23 cellular contexts compared by ENCODE assay signal in the genomic region with DNA sequence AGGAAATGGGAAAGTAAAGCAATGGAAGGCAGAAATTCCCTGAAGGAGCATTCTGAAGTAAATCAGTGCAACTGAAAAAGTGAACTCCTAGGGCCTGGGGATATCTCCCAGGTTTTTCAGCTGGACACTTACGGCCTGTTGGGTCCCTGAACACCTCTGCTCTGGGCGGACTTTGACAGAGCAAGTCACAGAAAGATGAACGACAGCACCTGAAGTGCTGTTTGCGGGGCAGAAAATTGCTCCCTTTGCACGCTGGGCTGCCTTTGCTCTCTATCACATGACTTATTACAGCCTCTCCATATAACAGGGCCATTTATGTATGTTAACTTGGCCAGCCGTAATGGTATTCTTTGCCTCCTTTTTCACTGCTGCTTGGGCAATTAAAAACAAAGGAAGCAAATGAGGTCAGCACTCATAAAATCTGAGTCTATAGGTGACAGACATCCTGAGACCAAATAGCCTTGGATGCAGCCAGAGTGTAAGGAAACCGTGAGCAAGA.
"Had no signal": no experiment of that assay in that cellular context is flagged by ENCODE, and none has a peak within 500 bp of the region (broad histone marks: within the 10 kb centered on the region; RNA-seq: fewer than 3 reads in every experiment).

No MANE protein-coding gene starts in this region.

- H3K4me1 Mint-ChIP-seq: activated T-helper 17 cell treated with anti-CD3 and anti-CD28 coated beads, Interleukin-2, amount 50 U/mL, for 72 hours; stimulated activated effector memory CD8-positive, alpha-beta T cell treated with anti-CD3 and anti-CD28 coated beads, Interleukin-12 subunit alpha, Interleukin-12 subunit beta, amount 100 ng/mL, for 72 hours; stimulated activated naive CD8-positive, alpha-beta T cell treated with anti-CD3 and anti-CD28 coated beads, Interleukin-15, amount 100 ng/mL, for 72 hours had no signal

- DNase-seq: activated CD4-positive, CD25-positive, alpha-beta regulatory T cell treated with anti-CD3 and anti-CD28 coated beads, Interleukin-2, amount 50 U/mL, for 72 hours; activated naive CD4-positive, alpha-beta T cell; activated T-cell treated with anti-CD3 and anti-CD28 coated beads, Interleukin-2, amount 50 U/mL, for 1 hour; adrenal gland; brain microvascular endothelial cell; caudate nucleus; dermis blood vessel endothelial cell; effector CD8-positive, alpha-beta T cell; glutamatergic neuron; hippocampal formation; posterior cingulate gyrus; small intestine; stimulated activated CD4-positive, alpha-beta T cell treated with anti-CD3 and anti-CD28 coated beads, Interleukin-2, amount 100 ng/mL, for 24 hours; stimulated activated naive CD8-positive, alpha-beta T cell treated with anti-CD3 and anti-CD28 coated beads, Interleukin-15, amount 100 ng/mL, for 72 hours; WERI-Rb-1 had no signal

- H3K27ac ChIP-seq: adrenal gland, ascending aorta, brain microvascular endothelial cell, suprapubic skin, tibial nerve, WERI-Rb-1 had no signal

- H3K9me3 Mint-ChIP-seq: activated T-helper 17 cell treated with anti-CD3 and anti-CD28 coated beads, Interleukin-2, amount 50 U/mL, for 72 hours; nephron; stimulated activated effector memory CD8-positive, alpha-beta T cell treated with anti-CD3 and anti-CD28 coated beads, Interleukin-12 subunit alpha, Interleukin-12 subunit beta, amount 100 ng/mL, for 72 hours; stimulated activated naive CD8-positive, alpha-beta T cell treated with anti-CD3 and anti-CD28 coated beads, Interleukin-15, amount 100 ng/mL, for 72 hours; T-helper 2 cell treated with Interferon-gamma antibody and Interleukin-4, amounts not matched to agents 5 μg/mL and 100 μg/mL, for 36 hours had no signal

- H3K27me3 ChIP-seq: adrenal gland, ascending aorta, brain microvascular endothelial cell, suprapubic skin, tibial nerve had no signal

- H3K4me3 Mint-ChIP-seq: activated naive CD8-positive, alpha-beta T cell; activated T-helper 17 cell treated with anti-CD3 and anti-CD28 coated beads, Interleukin-2, amount 50 U/mL, for 72 hours; nephron; stimulated activated effector memory CD8-positive, alpha-beta T cell treated with anti-CD3 and anti-CD28 coated beads, Interleukin-12 subunit alpha, Interleukin-12 subunit beta, amount 100 ng/mL, for 72 hours; stimulated activated naive CD8-positive, alpha-beta T cell treated with anti-CD3 and anti-CD28 coated beads, Interleukin-15, amount 100 ng/mL, for 72 hours; T-helper 2 cell treated with Interferon-gamma antibody and Interleukin-4, amounts not matched to agents 5 μg/mL and 100 μg/mL, for 36 hours had no signal

- H3K27me3 Mint-ChIP-seq: activated naive CD8-positive, alpha-beta T cell; stimulated activated naive CD8-positive, alpha-beta T cell treated with anti-CD3 and anti-CD28 coated beads, Interleukin-15, amount 100 ng/mL, for 72 hours had no signal

- H3K4me1 ChIP-seq: adrenal gland, suprapubic skin had no signal

- H3K27ac Mint-ChIP-seq: activated naive CD8-positive, alpha-beta T cell; activated T-helper 17 cell treated with anti-CD3 and anti-CD28 coated beads, Interleukin-2, amount 50 U/mL, for 72 hours; stimulated activated effector memory CD8-positive, alpha-beta T cell treated with anti-CD3 and anti-CD28 coated beads, Interleukin-12 subunit alpha, Interleukin-12 subunit beta, amount 100 ng/mL, for 72 hours; stimulated activated naive CD8-positive, alpha-beta T cell treated with anti-CD3 and anti-CD28 coated beads, Interleukin-15, amount 100 ng/mL, for 72 hours; T-helper 2 cell treated with Interferon-gamma antibody and Interleukin-4, amounts not matched to agents 5 μg/mL and 100 μg/mL, for 36 hours had no signal

- H3K36me3 ChIP-seq: adrenal gland, ascending aorta, brain microvascular endothelial cell, suprapubic skin, tibial nerve, WERI-Rb-1 had no signal

- H3K4me3 ChIP-seq: adrenal gland, ascending aorta, suprapubic skin, tibial nerve had no signal

- H3K9me3 ChIP-seq: adrenal gland, ascending aorta, suprapubic skin, tibial nerve had no signal

- H3K36me3 Mint-ChIP-seq: activated naive CD8-positive, alpha-beta T cell; stimulated activated effector memory CD8-positive, alpha-beta T cell treated with anti-CD3 and anti-CD28 coated beads, Interleukin-12 subunit alpha, Interleukin-12 subunit beta, amount 100 ng/mL, for 72 hours had no signal
